Comparison of ENCODE assay signal across 20 cellular contexts in genomic region chr19:36950335-36951119, GRCh38. TPM values are rescaled to one million over a fixed set of nuclear protein-coding genes. Genes with fewer than 3 reads are reported as not detected.
DNase-seq lines count a peak whose midpoint lies in the region; ATAC-seq, FAIRE-seq and TF ChIP-seq lines count a peak whose summit lies in the region.
"Had no signal": no experiment of that assay in that cellular context is flagged by ENCODE, and none has a peak within 500 bp of the region (broad histone marks: within the 10 kb centered on the region; RNA-seq: fewer than 3 reads in every experiment).

No MANE protein-coding gene starts in this region.

- no peak for TF ChIP-seq POLR2A in uterus (IDR thresholded peaks at IDR 0.05)

- H3K36me3 ChIP-seq in left ventricle myocardium inferior (peaks cover 94% of the 10 kb centered on the region), endodermal cell (ENCODE audit: control insufficient read depth, insufficient read depth, low read length) (peaks cover 10% of the 10 kb centered on the region), subcutaneous abdominal adipose tissue (ENCODE audit: control insufficient read depth in 5 of 5, insufficient read depth in 5 of 5, low read length in 5 of 5) (peaks cover 38 to 50% (median 49%) of the 10 kb centered on the region in 5 donors), uterus (no peaks in the 10 kb centered on the region)

- no peak for FAIRE-seq in RCC 7860 (lab: Jason Lieb, UNC)
- FAIRE-seq: GM12878 had no signal

- intact Hi-C loops in right cardiac atrium (cut with DNase I): no loop called here
- intact Hi-C loops in left ventricle myocardium inferior (cut with micrococcal nuclease): no loop called here
- intact Hi-C loops in uterus (cut with DNase I; ENCODE audit: low total_unique reads): no loop called here

- H3K9me3 ChIP-seq in right cardiac atrium (ENCODE audit: control insufficient read depth, low read length): no peaks in the 10 kb centered on the region
- peaks cover 100% of the 10 kb centered on the region for H3K9me3 ChIP-seq in left ventricle myocardium inferior (replicated peaks)
- peaks cover 79% of the 10 kb centered on the region for H3K9me3 ChIP-seq in endodermal cell (ENCODE audit: control insufficient read depth, low read length)
- H3K9me3 ChIP-seq in subcutaneous abdominal adipose tissue (ENCODE audit: control insufficient read depth in 5 of 5, low read length in 5 of 5): peaks cover 51 to 83% (median 77%) of the 10 kb centered on the region in 5 donors
- H3K9me3 ChIP-seq in uterus: peaks cover 0 to 70% of the 10 kb centered on the region in 2 donors

- H3K4me1 Mint-ChIP-seq in endodermal cell: no peaks in the 10 kb centered on the region
- H3K4me1 Mint-ChIP-seq: IgD-negative memory B cell had no signal

- no peak for ATAC-seq in right cardiac atrium
- ATAC-seq: GM12878, PC-3 had no signal

- H3K9me3 Mint-ChIP-seq in endodermal cell: peaks cover 89% of the 10 kb centered on the region

- DNase-seq in right cardiac atrium (no peak), left ventricle myocardium inferior (no peak), KBM-7 (peak; percentile 4), endodermal cell (no peak), germinal center (ENCODE audit: low spot score) (no peak), RCC 7860 (ENCODE audit: low spot score) (no peak), uterus (no peak)
- DNase-seq: DMS79 treated with DMSO at 0.1 percent for 48 hours, HCEC 1CT, Kasumi-1, NCI-H1694 treated with DMSO at 0.1 percent for 48 hours, NCI-H2081 treated with DMSO at 0.1 percent for 48 hours, NCI-H2171 treated with DMSO at 0.1 percent for 48 hours, NCI-H524 treated with DMSO at 0.1 percent for 48 hours, PC-3, SIG-M5, SK-N-SH had no signal

- in situ Hi-C loops in KBM-7 (cut with MboI; ENCODE audit: low pct_unique_long_range_greater_than_20kb, low sequenced_read_pairs): no loop called here

- no peaks in the 10 kb centered on the region for H3K27me3 ChIP-seq in right cardiac atrium (ENCODE audit: control insufficient read depth, insufficient read depth)
- H3K27me3 ChIP-seq in left ventricle myocardium inferior (ENCODE audit: low read depth): no peaks in the 10 kb centered on the region
- H3K27me3 ChIP-seq in endodermal cell (ENCODE audit: control insufficient read depth, insufficient read depth, low read length, poor library complexity, severe bottlenecking): no peaks in the 10 kb centered on the region
- no peaks in the 10 kb centered on the region for H3K27me3 ChIP-seq in subcutaneous abdominal adipose tissue (ENCODE audit: control insufficient read depth in 5 of 5, insufficient read depth in 4 of 5, low read length in 5 of 5)
- H3K27me3 ChIP-seq in uterus: no peaks in the 10 kb centered on the region

- H3K4me3 Mint-ChIP-seq in endodermal cell: no peak overlapping the region
- H3K4me3 Mint-ChIP-seq: IgD-negative memory B cell had no signal

- WGBS in right cardiac atrium: 97% methylated on average over 5 of the region's 5 CpGs
- 89 to 92% methylated on average over 2 to 3 of the region's 5 CpGs for WGBS in endodermal cell (ENCODE audit: insufficient coverage in 1 of 2, insufficient read length in 1 of 2), 2 experiments

- H3K4me1 ChIP-seq in right cardiac atrium (ENCODE audit: control insufficient read depth, insufficient read depth, low read length) (no peaks in the 10 kb centered on the region), left ventricle myocardium inferior (no peaks in the 10 kb centered on the region), endodermal cell (ENCODE audit: control insufficient read depth, insufficient read depth, low read length) (no peaks in the 10 kb centered on the region), subcutaneous abdominal adipose tissue (ENCODE audit: control insufficient read depth in 5 of 5, insufficient read depth in 5 of 5, low read length in 5 of 5) (peaks cover 0 to 6% (median 0%) of the 10 kb centered on the region in 5 donors), uterus (no peaks in the 10 kb centered on the region)

- H3K4me3 ChIP-seq in right cardiac atrium (ENCODE audit: low read length) (peak overlapping the region; percentile 28), left ventricle myocardium inferior (no peak overlapping the region), endodermal cell (ENCODE audit: low read length) (peak overlapping the region; percentile 54), subcutaneous abdominal adipose tissue (ENCODE audit: low read depth in 1 of 5, low read length in 5 of 5) (peak overlapping the region; percentile 23 to 64 (median 52)), uterus (no peak overlapping the region)
- H3K4me3 ChIP-seq: GM12878 had no signal

- no peak for TF ChIP-seq CTCF in left ventricle myocardium inferior (IDR thresholded peaks at IDR 0.05; ENCODE audit: borderline replicate concordance)
- TF ChIP-seq CTCF in endodermal cell (conservative IDR thresholded peaks at IDR 0.05): no peak
- TF ChIP-seq CTCF in uterus (IDR thresholded peaks at IDR 0.05): no peak

- no peaks in the 10 kb centered on the region for H3K27me3 Mint-ChIP-seq in endodermal cell (ENCODE audit: insufficient read depth)
- H3K27me3 Mint-ChIP-seq: IgD-negative memory B cell had no signal

- H3K27ac ChIP-seq in right cardiac atrium (ENCODE audit: low read length) (no peak overlapping the region), left ventricle myocardium inferior (replicated peaks) (no peak overlapping the region), endodermal cell (ENCODE audit: low read depth, low read length) (no peak overlapping the region), subcutaneous abdominal adipose tissue (ENCODE audit: low read depth, low read length) (no peak overlapping the region), uterus (no peak overlapping the region)

- H3K36me3 Mint-ChIP-seq in endodermal cell (ENCODE audit: low read depth): peaks cover 51% of the 10 kb centered on the region

- H3K27ac Mint-ChIP-seq in endodermal cell: no peak overlapping the region

- H3K9ac ChIP-seq in endodermal cell (ENCODE audit: extremely low read depth, low read length, poor library complexity, severe bottlenecking) (no peak overlapping the region), subcutaneous abdominal adipose tissue (ENCODE audit: low read length in 5 of 5) (no peak overlapping the region)
- H3K9ac ChIP-seq: SK-N-SH had no signal

RNA-seq across cellular contexts. Expression of gene ZNF568, which starts 34.4 kb away (rescaled TPM):
- total RNA-seq in right cardiac atrium: 10 to 100 TPM in 1 of 4 donors, 1 to 10 TPM in 3; 8.4 to 11.9 (median 8.6) TPM
- polyA plus RNA-seq in right cardiac atrium: 5.3 TPM
- total RNA-seq in left ventricle myocardium inferior: 7.1 TPM
- 1 to 10 TPM; 3.7 to 5.7 TPM for total RNA-seq in endodermal cell
- 5.7 TPM for polyA plus RNA-seq in endodermal cell (2013, experiment 1 of 2)
- polyA plus RNA-seq in endodermal cell (2013, experiment 2 of 2): 6.1 TPM
- 10 to 100 TPM in 3 of 4 donors, 1 to 10 TPM in 1; 2.4 to 34.0 (median 15.5) TPM for total RNA-seq in uterus
- total RNA-seq: PC-3 had no signal

RNA-seq across cellular contexts. Expression of gene ZNF829, which starts 34.4 kb away (rescaled TPM):
- total RNA-seq in right cardiac atrium (1 to 10 TPM; 2.7 to 3.4 (median 2.9) TPM), left ventricle myocardium inferior (2.3 TPM), endodermal cell (1 to 10 TPM; 1.9 to 6.2 TPM), uterus (10 to 100 TPM in 1 of 4 donors, 1 to 10 TPM in 3; 2.1 to 11.5 (median 5.1) TPM)
- polyA plus RNA-seq in right cardiac atrium: 1.6 TPM
- 2.3 TPM for polyA plus RNA-seq in endodermal cell (2013, experiment 1 of 2)
- 2.5 TPM for polyA plus RNA-seq in endodermal cell (2013, experiment 2 of 2)
- total RNA-seq: PC-3 had no signal

Comparison
In these comparisons a context has a peak if more than half of its experiments do, and no peak if none do; other contexts are left out.
1. H3K4me3 ChIP-seq: peak in right cardiac atrium (single experiment), endodermal cell (single experiment) and subcutaneous abdominal adipose tissue (5 of 5); none in left ventricle myocardium inferior (single experiment) and uterus (0 of 2).